ENCODE assay signal across 29 cellular contexts in the genomic region with DNA sequence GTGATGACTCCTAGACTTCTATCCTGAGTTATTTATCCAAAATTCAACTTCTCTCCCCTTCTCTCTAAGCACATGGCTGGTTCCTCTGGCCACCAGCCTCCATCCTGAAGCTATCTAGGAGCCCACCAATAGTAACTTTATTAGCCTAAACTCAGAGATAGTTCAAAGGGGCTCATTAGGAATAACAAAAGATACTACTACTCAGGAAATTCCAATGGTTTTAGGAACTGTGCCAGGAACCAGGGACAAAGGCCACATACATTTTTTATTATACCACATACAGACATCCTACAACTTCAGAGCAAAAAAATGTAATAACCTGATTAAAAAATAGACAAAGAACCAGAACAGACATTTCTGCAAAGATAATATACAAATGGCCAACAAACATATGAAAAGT. TPM values are rescaled to one million over a fixed set of nuclear protein-coding genes. Genes with fewer than 3 reads are reported as not detected.
A peak's percentile ranks its signal among the peaks of the same experiment; 100 is the strongest.
DNase-seq lines count a peak whose midpoint lies in the region; ATAC-seq, FAIRE-seq and TF ChIP-seq lines count a peak whose summit lies in the region.
"Had no signal": no experiment of that assay in that cellular context is flagged by ENCODE, and none has a peak within 500 bp of the region (broad histone marks: within the 10 kb centered on the region; RNA-seq: fewer than 3 reads in every experiment).

No MANE protein-coding gene starts in this region.

- dilution Hi-C loops in endothelial cell of umbilical vein (cut with MboI; ENCODE audit: extremely low pct_ligation_motif_present, low sequenced_read_pairs), result no loop called here

- H3K4me3 ChIP-seq in GM23338, result no peak overlapping the region
- no peak overlapping the region for H3K4me3 ChIP-seq in endothelial cell of umbilical vein (replicated peaks in 1 of 3; ENCODE audit: insufficient read depth in 1 of 3, low read depth in 1 of 3, low read length in 3 of 3)
- H3K4me3 ChIP-seq in SJCRH30, result no peak overlapping the region
- H3K4me3 ChIP-seq: ascending aorta, heart right ventricle, lower lobe of right lung, SJSA1 had no signal

- TF ChIP-seq CTCF in GM23338 (conservative IDR thresholded peaks at IDR 0.05; ENCODE audit: low read depth in 2 of 2) (no peak), endothelial cell of umbilical vein (IDR thresholded peaks at IDR 0.05; ENCODE audit: extremely low read depth in 1 of 2, insufficient read depth in 1 of 2, low read depth in 1 of 2, low read length in 2 of 2) (no peak), nephron progenitor cell (IDR thresholded peaks at IDR 0.05) (no peak)

- H3K27me3 Mint-ChIP-seq in GM23338 (ENCODE audit: insufficient read depth, low read depth, poor library complexity) (peaks cover 1% of the 10 kb centered on the region), nephron progenitor cell (ENCODE audit: low read depth, poor library complexity) (no peaks in the 10 kb centered on the region)
- H3K27me3 Mint-ChIP-seq: activated naive CD8-positive, alpha-beta T cell treated with anti-CD3 and anti-CD28 coated beads, Interleukin-2, amount 10 ng/mL, durations not matched to agents 7 days and 5 days; stimulated activated memory B cell treated with anti-CD40 and anti-IgM and Interleukin-4, amounts not matched to agents 10 μg/mL and 1 μg/mL and 100 μg/mL, for 72 hours had no signal

- no peaks in the 10 kb centered on the region for H3F3A ChIP-seq in GM23338 (replicated peaks; ENCODE audit: low read depth)

- H3K27me3 ChIP-seq in GM23338 (ENCODE audit: insufficient read depth) (no peaks in the 10 kb centered on the region), endothelial cell of umbilical vein (ENCODE audit: control insufficient read depth in 2 of 2, insufficient read depth in 2 of 2, low read length in 2 of 2) (no peaks in the 10 kb centered on the region), SJCRH30 (no peaks in the 10 kb centered on the region)
- H3K27me3 ChIP-seq: ascending aorta, heart right ventricle, SJSA1 had no signal

- ATAC-seq in GM23338 (no peak), HG03175 (IDR thresholded peaks at IDR 0.05; ENCODE audit: unreplicated experiment) (no peak)
- no peak for ATAC-seq in stimulated activated naive CD8-positive, alpha-beta T cell treated with anti-CD3 and anti-CD28 coated beads, Interleukin-15, Interleukin-2, amounts not matched to agents 100 U/mL and 50 U/mL, for 24 hours
- ATAC-seq: heart right ventricle; lower lobe of right lung; sciatic nerve; stimulated activated memory B cell treated with anti-CD40 and anti-IgM and Interleukin-4, amounts not matched to agents 10 μg/mL and 1 μg/mL and 100 μg/mL, for 72 hours had no signal

- H3K27ac ChIP-seq in GM23338 (ENCODE audit: low read depth), result no peak overlapping the region
- H3K27ac ChIP-seq in endothelial cell of umbilical vein (ENCODE audit: insufficient read depth, low read depth, low read length), result peak overlapping the region; percentile 57
- no peak overlapping the region for H3K27ac ChIP-seq in SJCRH30
- H3K27ac ChIP-seq: ascending aorta, heart right ventricle, HL-60, lower lobe of right lung, SJSA1 had no signal

- no peaks in the 10 kb centered on the region for H3K9me3 Mint-ChIP-seq in GM23338
- no peaks in the 10 kb centered on the region for H3K9me3 Mint-ChIP-seq in nephron progenitor cell
- H3K9me3 Mint-ChIP-seq: activated naive CD8-positive, alpha-beta T cell treated with anti-CD3 and anti-CD28 coated beads, Interleukin-2, amount 10 ng/mL, durations not matched to agents 7 days and 5 days; HFFc6; stimulated activated memory B cell treated with anti-CD40 and anti-IgM and Interleukin-4, amounts not matched to agents 10 μg/mL and 1 μg/mL and 100 μg/mL, for 72 hours had no signal

- peak; percentile 52 for FAIRE-seq in endothelial cell of umbilical vein (lab: Jason Lieb, UNC)

- H3K36me3 Mint-ChIP-seq in GM23338 (ENCODE audit: low read depth) (peaks cover 31% of the 10 kb centered on the region), nephron progenitor cell (ENCODE audit: low read depth) (peaks cover 65% of the 10 kb centered on the region)

- H3K9ac ChIP-seq in endothelial cell of umbilical vein (replicated peaks; ENCODE audit: extremely low read depth, insufficient read depth, low read length), result peak overlapping the region; percentile 16

- POLR2A ChIA-PET in endothelial cell of umbilical vein (lab: Charles Lee), result no interaction called here

- DNase-seq in GM23338 (ENCODE audit: low spot score) (peak; percentile 12), SW480 (ENCODE audit: low spot score) (peak; percentile 41), endothelial cell of umbilical vein (ENCODE audit: low read depth, low spot score) (peak; percentile 67), nephron progenitor cell (no peak), midbrain (lab: John Stamatoyannopoulos, UW) (no peak), SJCRH30 (no peak)
- no peak for DNase-seq in stimulated activated naive CD8-positive, alpha-beta T cell treated with anti-CD3 and anti-CD28 coated beads, Interleukin-15, Interleukin-2, amounts not matched to agents 100 U/mL and 50 U/mL, for 24 hours
- DNase-seq: activated effector memory CD4-positive, alpha-beta T cell treated with Interleukin-2 at 50 U/mL for 16 hours; activated naive CD8-positive, alpha-beta T cell treated with anti-CD3 and anti-CD28 coated beads, Interleukin-2, amount 10 ng/mL, durations not matched to agents 7 days and 5 days; activated T-cell treated with anti-CD3 and anti-CD28 coated beads for 4 hours; C1 segment of cervical spinal cord; cerebellar nuclear complex; COR-L47; DMS79; heart right ventricle; HFFc6; kidney glomerular epithelial cell; lower lobe of right lung; NCI-H1092 treated with DMSO at 0.1 percent for 48 hours; NCI-H187 treated with DMSO at 0.1 percent for 48 hours; NCI-H524 treated with DMSO at 0.1 percent for 48 hours; stimulated activated CD4-positive, alpha-beta T cell treated with anti-CD3 and anti-CD28 coated beads, Interleukin-4, amount 100 ng/mL, for 4 hours had no signal

- H3K4me1 Mint-ChIP-seq in GM23338 (peaks cover 7% of the 10 kb centered on the region), nephron progenitor cell (no peaks in the 10 kb centered on the region)

- H3K79me2 ChIP-seq in GM23338 (replicated peaks; ENCODE audit: insufficient read depth), result no peaks in the 10 kb centered on the region
- H3K79me2 ChIP-seq in endothelial cell of umbilical vein (ENCODE audit: control insufficient read depth, insufficient read depth, low read length), result no peaks in the 10 kb centered on the region

- H3K9me1 ChIP-seq in endothelial cell of umbilical vein (replicated peaks; ENCODE audit: control insufficient read depth, extremely low read depth, insufficient read depth, low read length), result no peaks in the 10 kb centered on the region

- TF ChIP-seq POLR2A in endothelial cell of umbilical vein (IDR thresholded peaks at IDR 0.05; ENCODE audit: low read depth, low read length), result no peak

- H3K4me2 ChIP-seq in GM23338 (no peak overlapping the region), endothelial cell of umbilical vein (ENCODE audit: insufficient read depth, low read length) (peak overlapping the region; percentile 76)

- BruUV-seq in endothelial cell of umbilical vein (replicated peaks; lab: Mats Ljungman, UMichigan), result no TSS peak

- no peak overlapping the region for H2AFZ ChIP-seq in GM23338
- H2AFZ ChIP-seq in endothelial cell of umbilical vein (ENCODE audit: low read depth, low read length), result peak overlapping the region; percentile 30

- intact Hi-C loops in endothelial cell of umbilical vein (cut with micrococcal nuclease), result no loop called here

- H3K27ac Mint-ChIP-seq in GM23338, result no peak overlapping the region
- peak overlapping the region; percentile 5 for H3K27ac Mint-ChIP-seq in nephron progenitor cell
- H3K27ac Mint-ChIP-seq: activated naive CD8-positive, alpha-beta T cell treated with anti-CD3 and anti-CD28 coated beads, Interleukin-2, amount 10 ng/mL, durations not matched to agents 7 days and 5 days; HFFc6; stimulated activated memory B cell treated with anti-CD40 and anti-IgM and Interleukin-4, amounts not matched to agents 10 μg/mL and 1 μg/mL and 100 μg/mL, for 72 hours; T-helper 1 cell treated with Interleukin-12 subunit alpha and Interleukin-12 subunit beta and Interleukin-4 antibody, amounts not matched to agents 30 μg/mL and 1 μg/mL, for 36 hours had no signal

- H3K4me1 ChIP-seq in GM23338 (ENCODE audit: insufficient read depth) (peaks cover 4% of the 10 kb centered on the region; the same call in 1 of the 2 replicates), endothelial cell of umbilical vein (ENCODE audit: control insufficient read depth, extremely low read depth, insufficient read depth, low read length) (peaks cover 14% of the 10 kb centered on the region), SJCRH30 (0 out of 2 replicates have a peak, but pooled peaks cover 4% of the 10 kb centered on the region)
- H3K4me1 ChIP-seq: ascending aorta, heart right ventricle, lower lobe of right lung had no signal

- no peaks in the 10 kb centered on the region; the same call in 1 of the 2 replicates for H4K20me1 ChIP-seq in GM23338 (replicated peaks; ENCODE audit: insufficient read depth)
- no peaks in the 10 kb centered on the region for H4K20me1 ChIP-seq in endothelial cell of umbilical vein (replicated peaks; ENCODE audit: control insufficient read depth, extremely low read depth, insufficient read depth, low read length)

- 0 out of 2 replicates have a peak, but pooled peaks cover 4% of the 10 kb centered on the region for H3K36me3 ChIP-seq in GM23338 (ENCODE audit: insufficient read depth)
- H3K36me3 ChIP-seq in endothelial cell of umbilical vein (ENCODE audit: control insufficient read depth in 2 of 2, extremely low read depth in 1 of 2, insufficient read depth in 2 of 2, low read length in 2 of 2), result peaks cover 1 to 8% of the 10 kb centered on the region in 2 experiments
- H3K36me3 ChIP-seq in SJCRH30, result peaks cover 13% of the 10 kb centered on the region

- H3K4me3 Mint-ChIP-seq in GM23338 (no peak overlapping the region), nephron progenitor cell (no peak overlapping the region)
- H3K4me3 Mint-ChIP-seq: activated naive CD8-positive, alpha-beta T cell treated with anti-CD3 and anti-CD28 coated beads, Interleukin-2, amount 10 ng/mL, durations not matched to agents 7 days and 5 days; HFFc6; stimulated activated memory B cell treated with anti-CD40 and anti-IgM and Interleukin-4, amounts not matched to agents 10 μg/mL and 1 μg/mL and 100 μg/mL, for 72 hours; T-helper 1 cell treated with Interleukin-12 subunit alpha and Interleukin-12 subunit beta and Interleukin-4 antibody, amounts not matched to agents 30 μg/mL and 1 μg/mL, for 36 hours had no signal

- CTCF ChIA-PET in endothelial cell of umbilical vein (lab: Charles Lee), result interaction anchor here (1.3 to 1.9 kb wide), 2 partner anchors 8 to 14 kb away, joined by 3 to 6 read pairs; no protein-coding TSS in a partner anchor

- no peaks in the 10 kb centered on the region for H3K9me3 ChIP-seq in endothelial cell of umbilical vein (replicated peaks; ENCODE audit: control insufficient read depth, insufficient read depth, low read length)
- H3K9me3 ChIP-seq in SJCRH30 (replicated peaks), result no peaks in the 10 kb centered on the region
- H3K9me3 ChIP-seq: ascending aorta, heart right ventricle, lower lobe of right lung, SJSA1 had no signal

- H3K9me2 ChIP-seq in GM23338 (ENCODE audit: insufficient read depth), result no peaks in the 10 kb centered on the region

RNA-seq across cellular contexts. Expression of a gene that starts 27.9 kb away (rescaled TPM):
- 40.0 and 43.6 TPM in 2 replicates for total RNA-seq in GM23338 (2014; rRNA removed; shearing (Covaris generic))
- polyA plus RNA-seq in GM23338 (2016; fragmentation: Nextera tagmentation; extraction: Ambion mirVana) (28.2 and 35.4 TPM in 2 replicates), endothelial cell of umbilical vein (11.9 and 12.2 TPM in 2 replicates)
- total RNA-seq in endothelial cell of umbilical vein, result 24.9 and 25.8 TPM in 2 replicates
- polyA plus RNA-seq in endothelial cell of umbilical vein (2011; cell fraction: cytosol; rRNA removed), result 18.8 and 19.0 TPM in 2 replicates
- 19.9 and 20.6 TPM in 2 replicates for polyA plus RNA-seq in endothelial cell of umbilical vein (2011; cell fraction: nucleus; rRNA removed)
- 14.5 and 21.1 TPM in 2 replicates for polyA plus RNA-seq in endothelial cell of umbilical vein (2012)
- polyA minus RNA-seq in endothelial cell of umbilical vein, result 13.0 and 13.6 TPM in 2 replicates
- 8.8 TPM for polyA minus RNA-seq in endothelial cell of umbilical vein (2011; cell fraction: cytosol; rRNA and poly(A)+ RNA removed)
- 6.2 and 9.7 TPM in 2 replicates for polyA minus RNA-seq in endothelial cell of umbilical vein (2011; cell fraction: nucleus; rRNA and poly(A)+ RNA removed)
- total RNA-seq in SJCRH30 (2014; rRNA removed; shearing (Covaris generic)), result 37.0 and 37.9 TPM in 2 replicates

Comparison
In these comparisons a context has a peak if more than half of its experiments do, and no peak if none do; other contexts are left out.
1. DNase-seq: peak in GM23338 (single experiment), SW480 (single experiment) and endothelial cell of umbilical vein (single experiment); none in nephron progenitor cell (single experiment), midbrain (single experiment), SJCRH30 (0 of 2) and stimulated activated naive CD8-positive, alpha-beta T cell treated with anti-CD3 and anti-CD28 coated beads, Interleukin-15, Interleukin-2, amounts not matched to agents 100 U/mL and 50 U/mL, for 24 hours (single experiment).